ENCODE assay signal across 9 cellular contexts in the genomic region with DNA sequence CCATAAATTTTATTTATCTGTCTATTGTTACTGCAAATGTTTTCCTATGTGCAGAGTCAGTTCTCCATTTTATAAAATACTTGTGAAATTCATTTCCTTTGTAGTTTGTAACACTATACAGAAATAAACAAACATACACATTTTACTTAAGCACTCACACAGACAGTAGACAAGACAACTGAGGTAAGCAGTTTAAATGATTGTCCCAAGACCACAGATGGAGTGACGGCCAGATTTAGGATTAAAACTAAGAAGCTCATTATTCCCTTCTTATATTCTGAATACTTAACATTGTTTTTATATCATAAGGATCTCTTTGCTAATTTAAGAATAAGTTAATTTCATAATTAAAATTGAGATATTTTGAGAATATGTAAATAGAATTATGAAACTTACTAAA.
A peak's percentile ranks its signal among the peaks of the same experiment; 100 is the strongest.
DNase-seq lines count a peak whose midpoint lies in the region; ATAC-seq, FAIRE-seq and TF ChIP-seq lines count a peak whose summit lies in the region.
"Had no signal": no experiment of that assay in that cellular context is flagged by ENCODE, and none has a peak within 500 bp of the region (broad histone marks: within the 10 kb centered on the region; RNA-seq: fewer than 3 reads in every experiment).

No MANE protein-coding gene starts in this region.

- H3K4me3 ChIP-seq in GM23338 (no peak overlapping the region), epithelial cell of esophagus (ENCODE audit: low read length) (peak overlapping the region; percentile 74), psoas muscle (peak overlapping the region; percentile 66), neuronal stem cell (ENCODE audit: low read length in 2 of 2) (peak overlapping the region in 1 of 2 donors; percentile 14)

- DNase-seq in GM23338 (ENCODE audit: low spot score) (no peak), RCC 7860 (ENCODE audit: low spot score) (no peak), epithelial cell of esophagus (ENCODE audit: low read depth) (no peak), psoas muscle (no peak), hypothalamus (lab: John Stamatoyannopoulos, UW) (no peak), neuronal stem cell (ENCODE audit: low spot score) (no peak), WTC11 (ENCODE audit: low spot score) (no peak)
- DNase-seq: occipital lobe had no signal

- ATAC-seq in GM23338: no peak
- ATAC-seq in psoas muscle: peak in 2 of 4 donors; percentile 37 to 58
- no peak for ATAC-seq in WTC11
- no peak for ATAC-seq in HG02884 (IDR thresholded peaks at IDR 0.05; ENCODE audit: unreplicated experiment)

- no peaks in the 10 kb centered on the region for H3F3A ChIP-seq in GM23338 (replicated peaks; ENCODE audit: low read depth)

- CTCF ChIA-PET in WTC11 (lab: Charles Lee): interaction anchor here (0.9 to 1.2 kb wide), 2 partner anchors 10 to 197 kb away, joined by 3 to 5 read pairs; a partner anchor contains a TSS

- H4K20me1 ChIP-seq in GM23338 (replicated peaks; ENCODE audit: insufficient read depth): no peaks in the 10 kb centered on the region

- H3K27ac Mint-ChIP-seq in GM23338 (peak overlapping the region; percentile 68; the same call in 1 of the 2 replicates), WTC11 (no peak overlapping the region)

- no peak overlapping the region for H2BK12ac ChIP-seq in neuronal stem cell (ENCODE audit: low read length)

- no peak overlapping the region for H3K4me3 Mint-ChIP-seq in GM23338
- no peak overlapping the region for H3K4me3 Mint-ChIP-seq in WTC11

- H3K4me1 ChIP-seq in GM23338 (ENCODE audit: insufficient read depth) (peaks cover 15% of the 10 kb centered on the region), psoas muscle (peaks cover 21% of the 10 kb centered on the region), neuronal stem cell (ENCODE audit: control insufficient read depth in 2 of 2, insufficient read depth in 1 of 2, low read depth in 1 of 2, low read length in 2 of 2) (peaks cover 2 to 7% of the 10 kb centered on the region in 2 donors)

- H3K9me3 ChIP-seq in psoas muscle (no peaks in the 10 kb centered on the region), neuronal stem cell (replicated peaks in 1 of 2; ENCODE audit: control insufficient read depth in 2 of 2, insufficient read depth in 1 of 2, low read depth in 1 of 2, low read length in 2 of 2) (no peaks in the 10 kb centered on the region)

- H4K91ac ChIP-seq in neuronal stem cell (ENCODE audit: low read depth, low read length, poor library complexity): no peak overlapping the region

- H3K27me3 ChIP-seq in GM23338 (ENCODE audit: insufficient read depth): no peaks in the 10 kb centered on the region
- no peaks in the 10 kb centered on the region for H3K27me3 ChIP-seq in psoas muscle (ENCODE audit: insufficient read depth in 3 of 3, low read length in 2 of 3)
- no peaks in the 10 kb centered on the region for H3K27me3 ChIP-seq in neuronal stem cell (ENCODE audit: control insufficient read depth in 3 of 3, insufficient read depth in 3 of 3, low read depth in 1 of 3, low read length in 3 of 3)

- H3K27ac ChIP-seq in GM23338 (ENCODE audit: low read depth) (no peak overlapping the region), psoas muscle (peak overlapping the region; percentile 66), neuronal stem cell (replicated peaks; ENCODE audit: low read length) (no peak overlapping the region)

- no peaks in the 10 kb centered on the region for H3K27me3 Mint-ChIP-seq in GM23338 (ENCODE audit: insufficient read depth, low read depth, poor library complexity)
- H3K27me3 Mint-ChIP-seq in WTC11 (ENCODE audit: low read depth): no peaks in the 10 kb centered on the region

- H3K23ac ChIP-seq in neuronal stem cell (ENCODE audit: low read depth, low read length, poor library complexity): no peak overlapping the region

- H3K36me3 ChIP-seq in GM23338 (ENCODE audit: insufficient read depth): no peaks in the 10 kb centered on the region
- no peaks in the 10 kb centered on the region for H3K36me3 ChIP-seq in psoas muscle (ENCODE audit: insufficient read depth in 1 of 2, low read depth in 1 of 2)
- H3K36me3 ChIP-seq in neuronal stem cell (replicated peaks in 1 of 2; ENCODE audit: control insufficient read depth in 2 of 2, insufficient read depth in 2 of 2, low read length in 2 of 2): no peaks in the 10 kb centered on the region

- no peak overlapping the region for H2BK5ac ChIP-seq in neuronal stem cell (ENCODE audit: low read length)

- no peak overlapping the region for H3K9ac ChIP-seq in neuronal stem cell (ENCODE audit: low read depth, low read length, poor library complexity)

- H3K18ac ChIP-seq in neuronal stem cell (ENCODE audit: low read length): no peak overlapping the region

- H3K4me2 ChIP-seq in GM23338 (no peak overlapping the region), neuronal stem cell (ENCODE audit: insufficient read depth, low read length, poor library complexity, severe bottlenecking) (no peak overlapping the region)

- H2BK15ac ChIP-seq in neuronal stem cell (ENCODE audit: low read length): no peak overlapping the region

- no peak overlapping the region for H3K4ac ChIP-seq in neuronal stem cell (ENCODE audit: low read length)

- POLR2A ChIA-PET in WTC11 (lab: Charles Lee): no interaction called here

- H3K4me1 Mint-ChIP-seq in GM23338 (peaks cover 35% of the 10 kb centered on the region), WTC11 (peaks cover 37% of the 10 kb centered on the region)

- H2BK120ac ChIP-seq in neuronal stem cell (ENCODE audit: low read depth, low read length): no peak overlapping the region

- H4K8ac ChIP-seq in neuronal stem cell (ENCODE audit: low read depth, low read length): no peak overlapping the region

- intact Hi-C loops in psoas muscle (cut with DNase I): loop anchor here in 1 of 2 donors (5.0 kb wide), 1 partner anchor 102 kb away; a partner anchor contains a TSS

- no peak overlapping the region for H2AK5ac ChIP-seq in neuronal stem cell (ENCODE audit: low read depth, low read length)

- no peaks in the 10 kb centered on the region for H3K9me2 ChIP-seq in GM23338 (ENCODE audit: insufficient read depth)

- H3K79me2 ChIP-seq in GM23338 (replicated peaks; ENCODE audit: insufficient read depth): peaks cover 24% of the 10 kb centered on the region

- H3K36me3 Mint-ChIP-seq in GM23338 (ENCODE audit: low read depth): peaks cover 3% of the 10 kb centered on the region; the same call in 1 of the 3 replicates
- H3K36me3 Mint-ChIP-seq in WTC11: no peaks in the 10 kb centered on the region

- H3K14ac ChIP-seq in neuronal stem cell (ENCODE audit: low read length): no peak overlapping the region

- TF ChIP-seq CTCF in GM23338 (conservative IDR thresholded peaks at IDR 0.05; ENCODE audit: low read depth in 2 of 2) (no peak), epithelial cell of esophagus (IDR thresholded peaks at IDR 0.05; ENCODE audit: insufficient read depth, low read depth, low read length, missing control alignments) (no peak), psoas muscle (IDR thresholded peaks at IDR 0.05) (no peak), WTC11 (IDR thresholded peaks at IDR 0.05) (no peak)

- FAIRE-seq in RCC 7860 (lab: Jason Lieb, UNC): peak; percentile 81

- H2AFZ ChIP-seq in GM23338 (no peak overlapping the region), neuronal stem cell (ENCODE audit: low read length) (no peak overlapping the region)

- peaks cover 2% of the 10 kb centered on the region for H3K79me1 ChIP-seq in neuronal stem cell (ENCODE audit: low read depth, low read length)

- 24 to 40% (median 31%) methylated on average over 1 of the region's 1 CpG for WGBS in psoas muscle, 3 donors
- no CpG with 5 or more reads among the region's 1 CpG for WGBS in neuronal stem cell (ENCODE audit: extremely low coverage in 2 of 2, insufficient read length in 2 of 2, insufficient replicate concordance in 1 of 2), 2 donors

- H3K9me3 Mint-ChIP-seq in GM23338 (no peaks in the 10 kb centered on the region; the same call in 2 of the 3 replicates), WTC11 (no peaks in the 10 kb centered on the region)

TF ChIP-seq in GM23338, 12 proteins besides CTCF, POLR2A, EP300 and RAD21 (continues in another document):
- TF ChIP-seq ZNF114 (CRISPR knock-in tag; IDR thresholded peaks at IDR 0.05) (no peak), JUNB (IDR thresholded peaks at IDR 0.05; ENCODE audit: unreplicated experiment) (no peak), POLR2AphosphoS5 (IDR thresholded peaks at IDR 0.05; ENCODE audit: low read depth) (no peak), ZNF331 (CRISPR knock-in tag; IDR thresholded peaks at IDR 0.05; ENCODE audit: low read depth) (no peak), STAT1 (IDR thresholded peaks at IDR 0.05; ENCODE audit: unreplicated experiment) (no peak)

TF ChIP-seq in WTC11, 78 proteins besides CTCF, POLR2A, EP300 and RAD21 (continues in another document):
- TF ChIP-seq, protein P1, sequence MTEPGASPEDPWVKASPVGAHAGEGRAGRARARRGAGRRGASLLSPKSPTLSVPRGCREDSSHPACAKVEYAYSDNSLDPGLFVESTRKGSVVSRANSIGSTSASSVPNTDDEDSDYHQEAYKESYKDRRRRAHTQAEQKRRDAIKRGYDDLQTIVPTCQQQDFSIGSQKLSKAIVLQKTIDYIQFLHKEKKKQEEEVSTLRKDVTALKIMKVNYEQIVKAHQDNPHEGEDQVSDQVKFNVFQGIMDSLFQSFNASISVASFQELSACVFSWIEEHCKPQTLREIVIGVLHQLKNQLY (CRISPR knock-in tag; IDR thresholded peaks at IDR 0.05): no peak
- TF ChIP-seq EMX1 (CRISPR knock-in tag; IDR thresholded peaks at IDR 0.05): no peak
- no peak for TF ChIP-seq PRRX2 (CRISPR knock-in tag; IDR thresholded peaks at IDR 0.05)
- TF ChIP-seq SOX15 (CRISPR knock-in tag; IDR thresholded peaks at IDR 0.05): no peak
